ENCODE assay signal across 1 cellular context in genomic region chr10:122727426-122727825, GRCh38.
TF ChIP-seq lines count a peak whose summit lies in the region.

No MANE protein-coding gene starts in this region.

TF ChIP-seq in GM23338, 12 proteins besides CTCF, POLR2A, EP300 and RAD21 (continued from another document):
- no peak for TF ChIP-seq ZNF462 (CRISPR knock-in tag; IDR thresholded peaks at IDR 0.05)
